8 cellular contexts compared by ENCODE assay signal in the genomic region with DNA sequence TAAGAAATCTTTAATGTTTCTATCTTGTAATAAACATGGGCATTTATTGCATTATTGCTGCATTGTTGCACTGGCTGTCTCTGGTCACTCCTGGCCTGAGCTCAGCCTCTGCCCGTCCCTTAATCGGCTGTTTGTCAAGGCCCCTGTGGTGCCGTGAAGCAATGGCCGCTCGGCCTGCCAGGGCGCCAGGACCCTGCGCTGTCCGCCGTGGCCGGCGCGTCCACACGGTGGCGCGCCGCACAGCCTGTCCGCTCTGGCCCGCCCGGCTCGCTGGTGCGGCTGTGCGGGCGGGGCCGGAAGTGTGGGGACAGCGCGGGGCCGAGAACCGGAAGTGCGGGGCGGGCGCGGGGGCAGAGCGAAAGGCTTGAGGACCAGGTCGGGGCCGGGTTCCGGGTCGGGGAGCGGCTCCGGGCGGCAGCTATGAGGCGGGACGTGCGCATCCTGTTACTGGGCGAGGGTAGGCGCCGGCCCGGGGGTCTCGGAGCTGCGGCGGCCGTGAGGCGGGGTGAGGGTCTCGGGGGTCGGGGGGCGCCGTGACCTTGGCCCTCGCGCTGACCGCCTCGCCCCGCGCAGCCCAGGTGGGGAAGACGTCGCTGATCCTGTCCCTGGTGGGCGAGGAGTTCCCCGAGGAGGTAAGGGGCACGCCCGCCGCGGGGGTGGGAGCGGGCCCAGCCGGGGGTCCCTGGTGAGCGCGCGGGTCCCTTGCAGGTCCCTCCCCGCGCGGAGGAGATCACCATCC. TPM values are rescaled to one million over a fixed set of nuclear protein-coding genes. Genes with fewer than 3 reads are reported as not detected.
A peak's percentile ranks its signal among the peaks of the same experiment; 100 is the strongest.
DNase-seq lines count a peak whose midpoint lies in the region; ATAC-seq and TF ChIP-seq lines count a peak whose summit lies in the region.

A gene (plus strand): TSS at position 353 of the 739 bp plus-strand sequence. CDS start 68 bp downstream, at position 421.

- peak within 1 kb of the TSS; percentile 85 for H3K27ac Mint-ChIP-seq in activated CD4-positive, alpha-beta memory T cell treated with anti-CD3 and anti-CD28 coated beads for 36 hours

- peak within 1 kb of the TSS; percentile 40 to 96 (median 89) for H3K27ac ChIP-seq in dorsolateral prefrontal cortex

- H3K4me3 Mint-ChIP-seq in activated CD4-positive, alpha-beta memory T cell treated with anti-CD3 and anti-CD28 coated beads for 36 hours: peak within 1 kb of the TSS; percentile 77

- peak; percentile 65 for ATAC-seq in GM19395 (IDR thresholded peaks at IDR 0.05; ENCODE audit: unreplicated experiment)
- ATAC-seq in HG03571 (IDR thresholded peaks at IDR 0.05; ENCODE audit: unreplicated experiment): peak; percentile 76

- H3K4me3 ChIP-seq in dorsolateral prefrontal cortex (peak within 1 kb of the TSS; percentile 57 to 99 (median 93)), lower leg skin (ENCODE audit: low read depth, poor library complexity, severe bottlenecking) (peak within 1 kb of the TSS; percentile 80)

- POLR2A ChIA-PET in activated CD4-positive, alpha-beta memory T cell treated with anti-CD3 and anti-CD28 coated beads for 36 hours (lab: Charles Lee): interaction anchor here (0.9 to 1.8 kb wide), 3 partner anchors 13 to 19 kb away, joined by 3 to 4 read pairs (median 4); a partner anchor contains a TSS

- DNase-seq in C1 segment of cervical spinal cord (lab: John Stamatoyannopoulos, UW) (peak in 13 of 14 donors; percentile 61 to 94 (median 83)), NCI-H82 (lab: John Stamatoyannopoulos, UW) (peak; percentile 93), dorsolateral prefrontal cortex (peak; percentile 85 to 97 (median 91)), lower leg skin (ENCODE audit: low spot score in 2 of 2) (peak; percentile 86 to 98)
- peak; percentile 96 for DNase-seq in activated CD4-positive, alpha-beta memory T cell treated with anti-CD3 and anti-CD28 coated beads for 36 hours
- peak; percentile 88 to 95 for DNase-seq in stimulated activated CD4-positive, alpha-beta T cell treated with anti-CD3 and anti-CD28 coated beads, Interleukin-4, amount 100 ng/mL, for 4 hours

- intact Hi-C loops in activated CD4-positive, alpha-beta memory T cell treated with anti-CD3 and anti-CD28 coated beads for 36 hours (cut with micrococcal nuclease): no loop called here
- intact Hi-C loops in dorsolateral prefrontal cortex (cut with DNase I) (loop anchor here in 1 of 2 donors (5.0 kb wide), 1 partner anchor 49 kb away; a partner anchor contains a TSS), lower leg skin (cut with DNase I; ENCODE audit: low total_unique reads) (loop anchor here (10.0 kb wide), 1 partner anchor 123 kb away; no protein-coding TSS in a partner anchor)

- no peaks in the 10 kb centered on the region for H3K27me3 Mint-ChIP-seq in activated CD4-positive, alpha-beta memory T cell treated with anti-CD3 and anti-CD28 coated beads for 36 hours

- CTCF ChIA-PET in activated CD4-positive, alpha-beta memory T cell treated with anti-CD3 and anti-CD28 coated beads for 36 hours (lab: Charles Lee): interaction anchor here (0.6 to 1.9 kb wide), 10 partner anchors 11 to 1038 kb away, joined by 3 to 7 read pairs (median 3); a partner anchor contains a TSS

- H3K9me3 Mint-ChIP-seq in activated CD4-positive, alpha-beta memory T cell treated with anti-CD3 and anti-CD28 coated beads for 36 hours: no peaks in the 10 kb centered on the region

- peaks cover 11% of the 10 kb centered on the region for H3K36me3 Mint-ChIP-seq in activated CD4-positive, alpha-beta memory T cell treated with anti-CD3 and anti-CD28 coated beads for 36 hours

- no peak for TF ChIP-seq POLR2A in lower leg skin (IDR thresholded peaks at IDR 0.05)

- no peaks in the 10 kb centered on the region for H3K27me3 ChIP-seq in dorsolateral prefrontal cortex

- peak; percentile 36 to 98 (median 90) for TF ChIP-seq CTCF in dorsolateral prefrontal cortex (IDR thresholded peaks at IDR 0.05 in 54 of 56, conservative IDR thresholded peaks at IDR 0.05 in 2 of 56; ENCODE audit: low read depth in 1 of 56, partially characterized antibody in 56 of 56)
- no peak for TF ChIP-seq CTCF in lower leg skin (IDR thresholded peaks at IDR 0.05)

- whole genome bisulfite sequencing in lower leg skin, 2 donors: 0% methylated on average over 5 to 14 of the region's 78 CpGs

- H3K4me1 Mint-ChIP-seq in activated CD4-positive, alpha-beta memory T cell treated with anti-CD3 and anti-CD28 coated beads for 36 hours (ENCODE audit: low read depth): peaks cover 6% of the 10 kb centered on the region

RNA-seq across cellular contexts. Expression of the gene that starts here (rescaled TPM):
- total RNA-seq in activated CD4-positive, alpha-beta memory T cell treated with anti-CD3 and anti-CD28 coated beads for 36 hours: 100 to 1,000 TPM; 112 to 128 TPM
- total RNA-seq in dorsolateral prefrontal cortex (100 to 1,000 TPM in 63 of 120 experiments, 10 to 100 TPM in 57; 69.8 to 145 (median 101) TPM), lower leg skin (10 to 100 TPM; 36.1 to 86.7 (median 58.7) TPM)

Comparison
In these comparisons a context has a peak if more than half of its experiments do, and no peak if none do; other contexts are left out.
1. Peak in every context shown above with its lines: DNase-seq, ATAC-seq, H3K4me3 ChIP-seq and H3K27ac ChIP-seq.
2. CTCF ChIP-seq: peak in dorsolateral prefrontal cortex (56 of 56); none in lower leg skin (0 of 3).